In genomic region chr12:19439059-19440018, GRCh38 we compare ENCODE assay signal across 8 cellular contexts. TPM values are rescaled to one million over a fixed set of nuclear protein-coding genes. Genes with fewer than 3 reads are reported as not detected.
DNase-seq lines count a peak whose midpoint lies in the region; ATAC-seq, FAIRE-seq and TF ChIP-seq lines count a peak whose summit lies in the region.

Gene AEBP2, plus strand, starts transcription at chr12:19439492. Its CDS starts 208 bp downstream, at chr12:19439700.

- peak; percentile 96 for DNase-seq in GM13977 (ENCODE audit: low spot score)
- DNase-seq in NCI-H1436 (lab: John Stamatoyannopoulos, UW): peak; percentile 85
- peak; percentile 73 to 99 (median 94) for DNase-seq in T-helper 2 cell
- DNase-seq in right atrium auricular region (ENCODE audit: low spot score): peak; percentile 91
- DNase-seq in pulmonary artery endothelial cell (ENCODE audit: low read depth, low spot score): peak; percentile 85
- peak; percentile 97 for DNase-seq in urothelium cell line (ENCODE audit: low spot score)

- H3K27me3 ChIP-seq in right atrium auricular region: no peaks in the 10 kb centered on the region

- peak; percentile 81 for FAIRE-seq in urothelium cell line (lab: Jason Lieb, UNC)

- peak within 1 kb of the TSS; percentile 96 to 97 for H3K4me3 ChIP-seq in right atrium auricular region

- H3K9me3 ChIP-seq in right atrium auricular region: peaks cover 0 to 7% of the 10 kb centered on the region in 2 donors

- TF ChIP-seq CTCF in GM13977 (IDR thresholded peaks at IDR 0.05; ENCODE audit: extremely low read depth, insufficient read depth, missing control alignments): no peak
- no peak for TF ChIP-seq CTCF in right atrium auricular region (IDR thresholded peaks at IDR 0.05)

- H3K4me1 ChIP-seq in right atrium auricular region: peaks cover 0 to 20% of the 10 kb centered on the region in 2 donors

- peak within 1 kb of the TSS; percentile 88 for H3K27ac ChIP-seq in angular gyrus (ENCODE audit: low read depth, low read length)
- H3K27ac ChIP-seq in right atrium auricular region: peak within 1 kb of the TSS; percentile 96 to 97

- H3K36me3 ChIP-seq in right atrium auricular region: no peaks in the 10 kb centered on the region

- in situ Hi-C loops in GM13977 (cut with MboI; ENCODE audit: low pct_unique_long_range_greater_than_20kb, low sequenced_read_pairs, unreplicated experiment): no loop called here

- ATAC-seq in HG02840 (IDR thresholded peaks at IDR 0.05; ENCODE audit: low FRiP score, unreplicated experiment): peak; percentile 87

RNA-seq across cellular contexts. Expression of gene AEBP2, which starts in this region (rescaled TPM):
- total RNA-seq in right atrium auricular region (10 to 100 TPM; 14.2 to 15.4 TPM), pulmonary artery endothelial cell (21.1 and 21.2 TPM in 2 replicates)

Comparison
In these comparisons a context has a peak if more than half of its experiments do, and no peak if none do; other contexts are left out.
1. Peak in every context shown above with its lines: DNase-seq, ATAC-seq, H3K4me3 ChIP-seq and H3K27ac ChIP-seq.